In the genomic region with DNA sequence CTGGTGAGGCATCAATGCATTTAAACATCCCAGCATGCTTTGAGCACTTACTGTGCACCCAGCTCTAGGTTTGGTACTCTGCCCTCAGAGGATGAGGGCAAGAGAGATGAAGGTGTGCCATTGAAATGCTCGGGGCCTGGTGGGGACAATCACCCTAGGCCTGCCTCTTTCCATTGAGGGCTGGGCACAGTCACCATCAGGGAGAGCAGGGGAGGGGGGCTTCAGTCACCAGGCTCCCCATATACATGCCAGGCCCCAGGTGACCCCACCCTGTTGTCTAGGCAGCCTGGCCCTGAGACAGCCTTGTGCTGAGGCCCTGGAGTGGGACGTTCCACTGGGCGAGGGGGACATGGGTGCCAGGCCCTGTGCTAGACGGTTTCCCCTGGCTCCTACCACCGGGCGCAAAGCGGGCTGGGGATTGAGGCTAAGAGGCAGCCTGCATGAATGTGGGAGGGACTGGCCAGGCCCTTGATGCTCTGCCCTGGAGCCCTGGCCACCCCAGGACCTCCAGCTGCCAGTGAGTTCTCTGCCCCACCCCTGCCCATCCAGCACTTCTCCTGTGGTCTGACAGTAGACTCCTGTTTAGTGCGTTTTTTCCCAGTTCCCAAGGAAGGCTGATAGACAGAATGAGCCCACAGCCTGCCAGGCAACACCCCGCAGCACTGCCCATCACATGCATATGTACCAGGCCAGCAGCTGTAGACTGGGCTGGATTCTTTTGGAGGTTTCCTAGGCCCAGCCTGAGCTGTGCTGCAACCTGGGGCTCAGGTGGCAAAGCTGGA, we compare ENCODE assay signal across 1 cellular context.
TF ChIP-seq lines count a peak whose summit lies in the region.

No MANE protein-coding gene starts in this region.

TF ChIP-seq in IMR-90, 13 proteins besides CTCF, POLR2A, EP300 and RAD21:
- TF ChIP-seq CHD1 (IDR thresholded peaks at IDR 0.05; ENCODE audit: low read depth, low read length) (no peak), MXI1 (IDR thresholded peaks at IDR 0.05; ENCODE audit: borderline replicate concordance, low read depth, low read length) (no peak), MAZ (IDR thresholded peaks at IDR 0.05; ENCODE audit: borderline replicate concordance, low read depth, low read length) (no peak), MAFK (IDR thresholded peaks at IDR 0.05; ENCODE audit: low read depth, low read length) (peak; percentile 28; the same call in 1 of the 2 replicates), USF2 (IDR thresholded peaks at IDR 0.05; ENCODE audit: low read depth, low read length) (no peak), ELK1 (IDR thresholded peaks at IDR 0.05; ENCODE audit: borderline replicate concordance, low read depth, low read length) (no peak)
